18 cellular contexts compared by ENCODE assay signal in the genomic region with DNA sequence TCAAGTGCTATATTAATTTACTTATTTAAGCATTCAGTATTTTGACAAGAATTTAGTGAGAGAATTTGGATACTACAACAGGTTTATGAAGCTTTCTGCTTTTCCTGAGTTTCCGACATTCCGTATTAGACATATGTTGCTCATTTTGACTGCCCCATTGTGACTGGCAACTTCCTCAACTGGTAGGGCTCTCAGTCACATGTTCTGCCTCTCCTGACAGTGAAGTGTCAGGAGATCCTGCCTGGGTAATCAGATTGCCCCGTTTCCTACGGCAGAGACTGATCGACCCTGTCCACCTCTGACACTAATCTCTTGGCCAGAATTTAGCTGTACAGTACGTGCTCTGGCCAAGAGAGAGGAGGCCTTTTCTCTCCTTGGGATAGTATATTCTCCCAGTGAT. TPM values are rescaled to one million over a fixed set of nuclear protein-coding genes. Genes with fewer than 3 reads are reported as not detected.
"Had no signal": no experiment of that assay in that cellular context is flagged by ENCODE, and none has a peak within 500 bp of the region (broad histone marks: within the 10 kb centered on the region; RNA-seq: fewer than 3 reads in every experiment).

No MANE protein-coding gene starts in this region.

- H3K36me3 ChIP-seq: pancreas, stomach, thoracic aorta, transverse colon had no signal

- DNase-seq: effector memory CD4-positive, alpha-beta T cell; glutamatergic neuron; islet precursor cell; mammary epithelial cell; occipital lobe; pancreas; small intestine; stimulated activated CD4-positive, alpha-beta T cell treated with anti-CD3 and anti-CD28 coated beads, Interleukin-12 subunit alpha, Interleukin-12 subunit beta, amount 100 ng/mL, for 4 hours; stimulated activated naive CD4-positive, alpha-beta T cell; stomach; transverse colon had no signal

- H3K27me3 ChIP-seq: stomach, transverse colon had no signal

- H3K27ac ChIP-seq: pancreas, stomach, thoracic aorta, transverse colon had no signal

- ATAC-seq: esophagus mucosa, left lobe of liver had no signal

- H3K4me1 ChIP-seq: pancreas, stomach, transverse colon had no signal

- H3K4me3 ChIP-seq: pancreas, stomach, thoracic aorta, transverse colon had no signal

- H3K9me3 ChIP-seq: pancreas, stomach, thoracic aorta, transverse colon had no signal

RNA-seq across cellular contexts. Expression of gene CLNK, which starts 49.5 kb away (rescaled TPM):
- total RNA-seq: fibroblast of lung, frontal cortex, left lobe of liver, mammary epithelial cell, mesothelial cell of epicardium, occipital lobe, pulmonary artery endothelial cell, thoracic aorta had no signal
- polyA plus RNA-seq: fibroblast of lung, mammary epithelial cell had no signal
